ENCODE assay signal across 9 cellular contexts in the genomic region with DNA sequence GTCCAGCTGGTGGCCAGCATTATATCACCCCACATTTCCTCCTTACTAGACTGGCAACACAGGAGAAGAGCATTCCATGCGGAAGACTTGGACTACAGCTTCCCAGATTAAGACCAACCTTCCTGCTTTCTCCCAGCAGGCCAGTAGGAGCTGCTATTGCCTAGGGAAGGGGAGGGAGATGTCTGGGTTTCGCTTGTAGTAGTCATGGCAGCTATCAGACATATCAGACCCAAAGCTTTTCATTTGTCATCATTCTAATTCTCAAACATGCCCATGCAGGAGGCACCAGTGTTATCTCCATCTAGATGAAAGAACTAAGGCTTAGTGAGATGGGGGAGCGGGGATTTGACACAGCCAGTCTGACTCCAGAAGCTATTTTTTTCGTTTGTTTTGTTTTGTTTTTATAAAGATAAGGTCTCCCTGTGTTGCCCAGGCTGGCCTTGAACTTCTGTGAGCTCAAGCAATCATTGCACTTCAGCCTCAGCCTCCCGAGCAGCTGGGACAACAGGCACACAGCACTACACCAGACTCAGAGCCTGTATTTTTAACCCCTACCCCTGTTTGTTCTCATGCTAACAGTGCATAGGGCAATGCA. TPM values are rescaled to one million over a fixed set of nuclear protein-coding genes. Genes with fewer than 3 reads are reported as not detected.
DNase-seq lines count a peak whose midpoint lies in the region; ATAC-seq and TF ChIP-seq lines count a peak whose summit lies in the region.
"Had no signal": no experiment of that assay in that cellular context is flagged by ENCODE, and none has a peak within 500 bp of the region (broad histone marks: within the 10 kb centered on the region; RNA-seq: fewer than 3 reads in every experiment).

No MANE protein-coding gene starts in this region.

- H3K36me3 Mint-ChIP-seq in activated T-cell treated with anti-CD3 and anti-CD28 coated beads, Interleukin-2, amount 50 U/mL, for 72 hours (ENCODE audit: insufficient read depth in 2 of 2): no peaks in the 10 kb centered on the region

- H3K27me3 Mint-ChIP-seq in activated T-cell treated with anti-CD3 and anti-CD28 coated beads, Interleukin-2, amount 50 U/mL, for 72 hours (ENCODE audit: low read depth): peaks cover 57% of the 10 kb centered on the region

- intact Hi-C loops in heart right ventricle (cut with DNase I): loop anchor here (2.0 to 10.0 kb wide), 9 partner anchors 100 to 222 kb away; a partner anchor contains a TSS

- H3K9me3 ChIP-seq in heart right ventricle: no peaks in the 10 kb centered on the region

- no peak overlapping the region for H3K4me3 Mint-ChIP-seq in activated T-cell treated with anti-CD3 and anti-CD28 coated beads, Interleukin-2, amount 50 U/mL, for 72 hours

- peak overlapping the region in 3 of 10 donors; percentile 5 to 36 (median 20) for H3K27ac ChIP-seq in heart right ventricle

- ATAC-seq in activated T-cell treated with anti-CD3 and anti-CD28 coated beads, Interleukin-2, amount 50 U/mL, for 72 hours (replicated peaks in 1 of 2): peak; percentile 68 to 77
- ATAC-seq in heart right ventricle (peak; percentile 81 to 91 (median 87)), HG03039 (IDR thresholded peaks at IDR 0.05; ENCODE audit: unreplicated experiment) (no peak)

- H3K27me3 ChIP-seq in GM06990 (replicated peaks; ENCODE audit: control insufficient read depth, insufficient read depth, low read length) (peaks cover 1% of the 10 kb centered on the region; the same call in 1 of the 2 replicates), heart right ventricle (peaks cover 0 to 9% (median 2%) of the 10 kb centered on the region in 7 donors)

- H3K27ac Mint-ChIP-seq in activated T-cell treated with anti-CD3 and anti-CD28 coated beads, Interleukin-2, amount 50 U/mL, for 72 hours: no peak overlapping the region

- no peaks in the 10 kb centered on the region for H3K9me3 Mint-ChIP-seq in activated T-cell treated with anti-CD3 and anti-CD28 coated beads, Interleukin-2, amount 50 U/mL, for 72 hours

- H3K4me1 Mint-ChIP-seq in activated T-cell treated with anti-CD3 and anti-CD28 coated beads, Interleukin-2, amount 50 U/mL, for 72 hours (ENCODE audit: low read depth): no peaks in the 10 kb centered on the region

- WGBS in heart right ventricle, 2 donors: 15 to 16% methylated on average over 5 of the region's 5 CpGs

- H3K36me3 ChIP-seq in GM06990 (ENCODE audit: control insufficient read depth, insufficient read depth, low read length): no peaks in the 10 kb centered on the region
- H3K36me3 ChIP-seq in heart right ventricle: no peaks in the 10 kb centered on the region

- no peak overlapping the region for H3K4me3 ChIP-seq in GM06990 (replicated peaks; ENCODE audit: low read depth, low read length)
- peak overlapping the region in 1 of 10 donors; percentile 4 for H3K4me3 ChIP-seq in heart right ventricle

- H3K4me1 ChIP-seq in heart right ventricle: peaks cover 0 to 20% (median 6%) of the 10 kb centered on the region in 9 donors

- TF ChIP-seq CTCF in GM06990 (IDR thresholded peaks at IDR 0.05; ENCODE audit: insufficient read depth, low read length, poor library complexity, severe bottlenecking) (peak; percentile 67), heart right ventricle (IDR thresholded peaks at IDR 0.05) (peak; percentile 60 to 89 (median 79))

- peak; percentile 58 for DNase-seq in A172 (ENCODE audit: low spot score)
- DNase-seq in GM06990 (ENCODE audit: extremely low read depth, insufficient read length): no peak
- peak; percentile 66 for DNase-seq in NCI-H2196 (lab: John Stamatoyannopoulos, UW; ENCODE audit: unreplicated experiment)
- peak; percentile 23 to 24 for DNase-seq in activated T-cell treated with anti-CD3 and anti-CD28 coated beads, Interleukin-2, amount 50 U/mL, for 72 hours
- peak; percentile 24 to 63 for DNase-seq in heart right ventricle
- DNase-seq in retina: peak; percentile 41
- DNase-seq in germinal center (ENCODE audit: low spot score): no peak

RNA-seq across cellular contexts. Expression of a gene that starts 4.5 kb away (rescaled TPM):
- total RNA-seq in A172 (2014; rRNA removed; shearing (Covaris generic)): not detected in 2 replicates
- not detected for total RNA-seq in activated T-cell treated with anti-CD3 and anti-CD28 coated beads, Interleukin-2, amount 50 U/mL, for 72 hours
- 100 to 1,000 TPM in 2 of 10 donors, 10 to 100 TPM in 5, 1 to 10 TPM in 3; 2.8 to 296 (median 32.6) TPM for total RNA-seq in heart right ventricle
- polyA plus RNA-seq in heart right ventricle: 100 to 1,000 TPM; 349 to 593 TPM

RNA-seq across cellular contexts. Expression of a gene that starts 51.5 kb away (rescaled TPM):
- not detected in 2 replicates for total RNA-seq in A172 (2014; rRNA removed; shearing (Covaris generic))
- total RNA-seq in activated T-cell treated with anti-CD3 and anti-CD28 coated beads, Interleukin-2, amount 50 U/mL, for 72 hours: not detected
- total RNA-seq in heart right ventricle: not detected
- not detected for polyA plus RNA-seq in heart right ventricle
- total RNA-seq: urinary bladder had no signal
- polyA plus RNA-seq: urinary bladder had no signal

Comparison
In these comparisons a context has a peak if more than half of its experiments do, and no peak if none do; other contexts are left out.
1. DNase-seq: peak in A172 (single experiment), NCI-H2196 (single experiment), activated T-cell treated with anti-CD3 and anti-CD28 coated beads, Interleukin-2, amount 50 U/mL, for 72 hours (2 of 2), heart right ventricle (2 of 2) and retina (single experiment); none in GM06990 (single experiment) and germinal center (single experiment).